24 cellular contexts compared by ENCODE assay signal in the genomic region with DNA sequence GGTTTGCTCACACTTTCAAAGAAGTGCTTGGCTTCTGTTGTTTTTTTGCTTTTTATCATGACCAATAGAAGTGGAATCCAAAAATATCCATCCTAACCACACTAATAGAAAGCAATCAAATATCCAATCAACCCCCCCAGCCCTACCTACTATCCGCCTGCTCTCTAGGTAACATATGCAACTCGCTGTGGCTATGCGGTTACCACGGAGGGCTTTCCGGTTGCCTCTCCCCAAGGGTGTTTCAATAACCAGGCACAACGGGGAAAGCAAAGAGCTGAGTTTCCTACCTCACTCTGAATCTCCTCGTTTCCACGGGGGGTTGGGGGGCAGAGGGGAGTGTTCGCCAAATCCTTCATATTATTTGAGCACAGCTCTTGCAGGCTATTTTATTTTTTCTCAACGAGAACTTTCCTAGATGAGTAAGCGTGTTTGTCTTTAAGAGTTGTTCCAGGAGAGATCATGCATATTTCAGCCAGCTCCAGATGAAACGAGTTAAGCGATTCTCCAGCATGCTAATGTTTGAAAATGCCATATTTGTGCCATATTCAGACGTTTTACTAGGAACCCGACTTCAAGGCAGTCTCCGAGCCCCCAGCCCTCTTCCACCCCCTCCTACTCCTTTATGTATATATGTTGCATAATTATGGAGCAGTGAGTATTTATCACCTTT. TPM values are rescaled to one million over a fixed set of nuclear protein-coding genes. Genes with fewer than 3 reads are reported as not detected.
DNase-seq lines count a peak whose midpoint lies in the region; ATAC-seq, FAIRE-seq and TF ChIP-seq lines count a peak whose summit lies in the region.
"Had no signal": no experiment of that assay in that cellular context is flagged by ENCODE, and none has a peak within 500 bp of the region (broad histone marks: within the 10 kb centered on the region; RNA-seq: fewer than 3 reads in every experiment).

No MANE protein-coding gene starts in this region.

- no peaks in the 10 kb centered on the region for H3K79me2 ChIP-seq in H1 (ENCODE audit: control insufficient read depth in 1 of 2, insufficient read depth in 2 of 2, low read length in 2 of 2)

- WGBS in H1 (ENCODE audit: extremely low coverage in 1 of 2, insufficient coverage in 1 of 2, insufficient read length in 1 of 2, insufficient replicate concordance in 2 of 2, low coverage in 1 of 2, low lambda C conversion rate in 2 of 2, missing lambda C conversion rate in 1 of 2), 2 experiments, result 43% methylated on average over 16 of the region's 16 CpGs; no CpG with 5 or more reads in 1 of the 2 experiments

- FAIRE-seq in H1 (lab: Jason Lieb, UNC), result no peak
- FAIRE-seq: A204.1 had no signal

- H3K36me3 ChIP-seq in ES-I3 (ENCODE audit: insufficient read depth, low read length) (no peaks in the 10 kb centered on the region), H1 (ENCODE audit: control insufficient read depth in 2 of 4, insufficient read depth in 4 of 4, low read length in 3 of 4) (no peaks in the 10 kb centered on the region)
- H3K36me3 ChIP-seq: BLaER1 treated with 17β-estradiol and CSF1 and Interleukin-3, amounts not matched to agents 10 nM and 100 nM; SJSA1 had no signal

- H3K4me2 ChIP-seq in H1 (ENCODE audit: insufficient read depth in 1 of 2, low read depth in 2 of 2, low read length in 2 of 2), result peak overlapping the region; percentile 48 to 60
- H3K4me2 ChIP-seq: BLaER1 treated with 17β-estradiol and CSF1 and Interleukin-3, amounts not matched to agents 10 nM and 100 nM had no signal

- H2BK15ac ChIP-seq in H1 (ENCODE audit: low read length), result no peak overlapping the region

- no peaks in the 10 kb centered on the region for H4K20me1 ChIP-seq in H1 (replicated peaks in 1 of 2; ENCODE audit: control insufficient read depth in 1 of 2, insufficient read depth in 2 of 2, low read length in 2 of 2)
- H4K20me1 ChIP-seq: BLaER1 treated with 17β-estradiol and CSF1 and Interleukin-3, amounts not matched to agents 10 nM and 100 nM had no signal

- no peaks in the 10 kb centered on the region for H3K79me1 ChIP-seq in H1 (ENCODE audit: low read depth, low read length)

- peaks cover 88% of the 10 kb centered on the region for H3K4me1 Mint-ChIP-seq in neural crest cell

- peak; percentile 26 for DNase-seq in RPMI7951 (ENCODE audit: low read depth)
- DNase-seq in H1 (ENCODE audit: low read depth in 1 of 2, low spot score in 2 of 2), result no peak
- no peak for DNase-seq in neural crest cell (ENCODE audit: low read depth, low spot score)
- DNase-seq in iPS-NIHi11 (ENCODE audit: low spot score), result no peak
- DNase-seq in cardiac septum (ENCODE audit: low spot score), result no peak
- DNase-seq in hippocampal formation (lab: John Stamatoyannopoulos, UW), result no peak
- DNase-seq: CD8-positive, alpha-beta T cell; DMS53; H9; Kasumi-1; MG63; NCI-H1092; NCI-H1436 treated with DMSO at 0.1 percent for 48 hours; NCI-H2029 treated with DMSO at 0.1 percent for 48 hours; NCI-H526 had no signal

- peaks cover 3 to 9% (median 5%) of the 10 kb centered on the region in 4 experiments; a peak in 5 of 7 replicates for H3K27me3 ChIP-seq in H1 (replicated peaks in 1 of 4; ENCODE audit: control insufficient read depth in 3 of 4, extremely low read depth in 1 of 4, insufficient read depth in 3 of 4, low read length in 3 of 4)
- H3K27me3 ChIP-seq: BLaER1 treated with 17β-estradiol and CSF1 and Interleukin-3, amounts not matched to agents 10 nM and 100 nM; MG63 had no signal

- H3K9ac ChIP-seq in ES-I3 (ENCODE audit: low read depth, low read length), result peak overlapping the region; percentile 22; the same call in 1 of the 2 replicates
- no peak overlapping the region for H3K9ac ChIP-seq in H1 (replicated peaks in 1 of 4; ENCODE audit: extremely low read depth in 1 of 4, low read depth in 3 of 4, low read length in 3 of 4)
- H3K9ac ChIP-seq: BLaER1 treated with 17β-estradiol and CSF1 and Interleukin-3, amounts not matched to agents 10 nM and 100 nM had no signal

- H3K27me3 Mint-ChIP-seq in neural crest cell (ENCODE audit: low read depth), result peaks cover 2% of the 10 kb centered on the region

- H2AK5ac ChIP-seq in H1 (ENCODE audit: low read depth, low read length), result no peak overlapping the region

- H2BK20ac ChIP-seq in H1 (ENCODE audit: low read length), result no peak overlapping the region

- H3K4ac ChIP-seq in H1 (replicated peaks; ENCODE audit: insufficient read length, low read depth, low read length), result no peak overlapping the region

- TF ChIP-seq POLR2A in H1 (IDR thresholded peaks at IDR 0.05; ENCODE audit: control extremely low read depth in 1 of 2, low read depth in 2 of 2, low read length in 2 of 2), result no peak

- intact Hi-C loops in cardiac septum (cut with DNase I), result no loop called here

- H3K4me3 ChIP-seq in H1 (ENCODE audit: extremely low read depth in 1 of 4, insufficient read depth in 2 of 4, low read depth in 3 of 4, low read length in 4 of 4), result peak overlapping the region in 1 of 4 experiments; percentile 29; a peak in 1 of 8 replicates
- H3K4me3 ChIP-seq: BLaER1 treated with 17β-estradiol and CSF1 and Interleukin-3, amounts not matched to agents 10 nM and 100 nM; MG63; SJSA1 had no signal

- H3K9me3 Mint-ChIP-seq in neural crest cell, result peaks cover 8% of the 10 kb centered on the region

- H3K14ac ChIP-seq in H1 (ENCODE audit: insufficient read length), result no peak overlapping the region

- H3K56ac ChIP-seq in H1 (replicated peaks; ENCODE audit: insufficient read length, low read depth, low read length), result no peak overlapping the region

- H4K91ac ChIP-seq in H1 (replicated peaks; ENCODE audit: insufficient read length, low read length), result no peak overlapping the region

- POLR2A ChIA-PET in H1 (lab: Charles Lee; ENCODE audit: partially characterized antibody), result no interaction called here

- no peak overlapping the region for H3K23ac ChIP-seq in H1 (ENCODE audit: insufficient read length)

- H3K9me3 ChIP-seq in ES-I3 (ENCODE audit: control insufficient read depth, insufficient read depth, low read length) (no peaks in the 10 kb centered on the region), H1 (ENCODE audit: insufficient read depth in 2 of 2, low read depth in 1 of 2, low read length in 1 of 2) (no peaks in the 10 kb centered on the region)
- H3K9me3 ChIP-seq: MG63, SJSA1 had no signal

- no peak overlapping the region for H4K8ac ChIP-seq in H1 (ENCODE audit: extremely low read depth, insufficient read depth, low read length)

- H3K4me1 ChIP-seq in ES-I3 (ENCODE audit: insufficient read depth, low read length) (peaks cover 21% of the 10 kb centered on the region), H1 (replicated peaks in 1 of 4; ENCODE audit: control insufficient read depth in 3 of 4, insufficient read depth in 4 of 4, low read length in 3 of 4) (peaks cover 8 to 19% (median 11%) of the 10 kb centered on the region in 4 experiments; a peak in 5 of 7 replicates)
- H3K4me1 ChIP-seq: BLaER1 treated with 17β-estradiol and CSF1 and Interleukin-3, amounts not matched to agents 10 nM and 100 nM; SJSA1 had no signal

- TF ChIP-seq RAD21 in H1 (IDR thresholded peaks at IDR 0.05 in 1 of 2, conservative IDR thresholded peaks at IDR 0.05 in 1 of 2; ENCODE audit: low read depth in 2 of 2, low read length in 2 of 2), result no peak

- H3K36me3 Mint-ChIP-seq in neural crest cell (ENCODE audit: low read depth), result peaks cover 15% of the 10 kb centered on the region
- H3K36me3 Mint-ChIP-seq: CD8-positive, alpha-beta T cell; IgD-negative memory B cell had no signal

- peak overlapping the region; percentile 39 for H3K27ac Mint-ChIP-seq in neural crest cell (ENCODE audit: unreplicated experiment)
- H3K27ac Mint-ChIP-seq: CD8-positive, alpha-beta T cell; H9; IgD-negative memory B cell had no signal

- H3K4me3 Mint-ChIP-seq in neural crest cell, result peak overlapping the region; percentile 64
- H3K4me3 Mint-ChIP-seq: CD8-positive, alpha-beta T cell; H9; IgD-negative memory B cell had no signal

- H2BK12ac ChIP-seq in H1 (ENCODE audit: low read depth, low read length), result no peak overlapping the region

- TF ChIP-seq CTCF in H1 (IDR thresholded peaks at IDR 0.05; ENCODE audit: control extremely low read depth in 1 of 3, insufficient read depth in 1 of 3, low read depth in 1 of 3, low read length in 3 of 3) (no peak), neural crest cell (conservative IDR thresholded peaks at IDR 0.05) (no peak)

- H2AFZ ChIP-seq in H1 (ENCODE audit: low read length), result no peak overlapping the region

- CTCF ChIA-PET in H1 (lab: Charles Lee; ENCODE audit: partially characterized antibody), result interaction anchor here (1.0 to 2.4 kb wide), 2 partner anchors 210 to 216 kb away, joined by 3 to 9 read pairs; no protein-coding TSS in a partner anchor

- no peak overlapping the region for H2BK5ac ChIP-seq in H1 (ENCODE audit: low read depth, low read length)

- no peak for ATAC-seq in GM18868 (IDR thresholded peaks at IDR 0.05; ENCODE audit: unreplicated experiment)
- ATAC-seq: CD8-positive, alpha-beta T cell; Panc1 had no signal

- TF ChIP-seq EP300 in H1 (IDR thresholded peaks at IDR 0.05; ENCODE audit: borderline replicate concordance in 1 of 2, low read depth in 2 of 2, low read length in 2 of 2), result no peak

- H3K23me2 ChIP-seq in H1 (ENCODE audit: low read depth, low read length), result no peaks in the 10 kb centered on the region

- H4K5ac ChIP-seq in H1 (ENCODE audit: insufficient read length, low read depth, low read length), result no peak overlapping the region

- no peak overlapping the region for H2BK120ac ChIP-seq in H1 (replicated peaks; ENCODE audit: low read depth, low read length)

- no peak overlapping the region for H3K18ac ChIP-seq in H1 (ENCODE audit: extremely low read depth, low read length)

- H3K27ac ChIP-seq in H1 (ENCODE audit: low read depth, low read length), result no peak overlapping the region
- H3K27ac ChIP-seq: BLaER1 treated with 17β-estradiol and CSF1 and Interleukin-3, amounts not matched to agents 10 nM and 100 nM; HL-60; SJSA1 had no signal

TF ChIP-seq in H1, 55 proteins besides CTCF, POLR2A, EP300 and RAD21 (continues in another document):
- TF ChIP-seq BACH1 (IDR thresholded peaks at IDR 0.05; ENCODE audit: low read length) (no peak), CBX5 (IDR thresholded peaks at IDR 0.05; ENCODE audit: low read depth, low read length) (no peak), CBX8 (IDR thresholded peaks at IDR 0.05; ENCODE audit: borderline replicate concordance, low read depth, low read length) (no peak), EGR1 (IDR thresholded peaks at IDR 0.05; ENCODE audit: borderline replicate concordance, low read depth, low read length) (no peak)

RNA-seq across cellular contexts. Expression of a gene that starts 30.4 kb away (rescaled TPM):
- 31.7 and 35.4 TPM in 2 replicates for total RNA-seq in RPMI7951 (2014; rRNA removed; shearing (Covaris generic))
- not detected in 2 replicates for total RNA-seq in H1 (2021; fragmentation: NEBNext Ultra II Directional; extraction: Animal tissue kit (Norgen Biotek cat#: 25700))
- polyA plus RNA-seq in H1 (2011; rRNA removed), result 0.33 and 0.35 TPM in 2 replicates
- polyA plus RNA-seq in H1 (2011; cell fraction: cytosol; rRNA removed), result 0.13 TPM
- polyA plus RNA-seq in H1 (2011; cell fraction: nucleus; rRNA removed), result 1.0 TPM
- 0.18 to 0.59 TPM (median 0.23 TPM) in 4 replicates for polyA plus RNA-seq in H1 (2012, experiment 1 of 2)
- 0.13 TPM for polyA plus RNA-seq in H1 (2012, experiment 2 of 2)
- not detected for polyA plus RNA-seq in H1 (2013, experiment 1 of 2)
- not detected for polyA plus RNA-seq in H1 (2013, experiment 2 of 2)
- 0.69 TPM in 1 of 2 replicates, not detected in the other for polyA minus RNA-seq in H1 (2011; rRNA and poly(A)+ RNA removed)
- not detected for polyA minus RNA-seq in H1 (2011; cell fraction: cytosol; rRNA and poly(A)+ RNA removed)
- polyA minus RNA-seq in H1 (2011; cell fraction: nucleus; rRNA and poly(A)+ RNA removed), result not detected
- total RNA-seq in neural crest cell (52.1 and 52.2 TPM in 2 replicates), cardiac septum (0.19 TPM)
- total RNA-seq: CD8-positive, alpha-beta T cell; H9; HT1080 had no signal
- polyA plus RNA-seq: IgD-negative memory B cell had no signal

Comparison
In these comparisons a context has a peak if more than half of its experiments do, and no peak if none do; other contexts are left out.
1. RNA of a gene that starts 30.4 kb away (total RNA-seq): 52.1 to 52.2 TPM in neural crest cell and 31.7 to 35.4 TPM in RPMI7951; 0.19 TPM in cardiac septum (single experiment) and not detected in H1; every median in the first group is over 10 times any median in the second.